Comparison of ENCODE assay signal across 6 cellular contexts in the genomic region with DNA sequence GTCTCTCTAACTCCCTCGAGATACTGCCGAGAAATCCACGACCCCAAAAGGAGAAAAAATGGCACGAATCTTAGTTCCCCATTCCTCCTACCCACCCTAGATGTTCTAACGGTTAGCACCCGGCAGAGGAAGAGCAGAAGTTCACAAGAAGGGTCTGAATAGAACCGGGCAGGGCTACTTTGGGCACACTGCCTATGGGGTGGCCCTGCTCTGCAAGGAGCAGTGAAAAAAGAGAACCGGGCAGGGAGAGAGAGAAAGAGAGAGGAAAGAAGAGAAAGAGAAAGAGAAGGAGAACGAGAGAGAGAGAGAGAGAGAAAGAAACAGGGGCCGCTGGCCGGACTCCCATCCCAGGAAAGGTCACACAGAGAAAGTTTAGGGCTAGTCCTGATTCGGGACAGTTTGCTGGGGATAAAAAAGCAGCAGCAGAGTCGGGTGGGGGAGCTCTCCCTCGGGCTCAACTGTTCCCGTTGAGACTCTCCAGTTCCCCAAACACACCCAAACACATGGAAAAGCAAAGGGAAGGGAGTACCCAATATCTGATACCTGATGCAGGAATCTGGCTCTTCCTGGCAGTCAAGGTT. TPM values are rescaled to one million over a fixed set of nuclear protein-coding genes. Genes with fewer than 3 reads are reported as not detected.
DNase-seq lines count a peak whose midpoint lies in the region; FAIRE-seq and TF ChIP-seq lines count a peak whose summit lies in the region.

No MANE protein-coding gene starts in this region.

- peak overlapping the region; percentile 64 to 81 (median 72) for H3K4me3 ChIP-seq in BLaER1 treated with 17β-estradiol and CSF1 and Interleukin-3, amounts not matched to agents 10 nM and 100 nM
- H3K4me3 ChIP-seq in fibroblast of pulmonary artery (replicated peaks; ENCODE audit: low read depth, low read length) (peak overlapping the region; percentile 83), subcutaneous abdominal adipose tissue (ENCODE audit: low read depth in 1 of 5, low read length in 5 of 5) (peak overlapping the region; percentile 74 to 95 (median 82))

- FAIRE-seq in GM12892 (lab: Jason Lieb, UNC) = no peak

- H3K4me1 ChIP-seq in BLaER1 treated with 17β-estradiol and CSF1 and Interleukin-3, amounts not matched to agents 10 nM and 100 nM = peaks cover 7 to 49% (median 15%) of the 10 kb centered on the region in 10 experiments; a peak in 19 of 20 replicates
- H3K4me1 ChIP-seq in subcutaneous abdominal adipose tissue (ENCODE audit: control insufficient read depth in 5 of 5, insufficient read depth in 5 of 5, low read length in 5 of 5) = peaks cover 3 to 29% (median 18%) of the 10 kb centered on the region in 5 donors

- peaks cover 0 to 15% (median 5%) of the 10 kb centered on the region in 11 experiments; a peak in 5 of 22 replicates for H3K9me3 ChIP-seq in BLaER1 treated with 17β-estradiol and CSF1 and Interleukin-3, amounts not matched to agents 10 nM and 100 nM (replicated peaks in 1 of 11)
- peaks cover 0 to 3% (median 0%) of the 10 kb centered on the region in 5 donors for H3K9me3 ChIP-seq in subcutaneous abdominal adipose tissue (ENCODE audit: control insufficient read depth in 5 of 5, low read length in 5 of 5)

- DNase-seq in NAMALWA (ENCODE audit: low spot score) (peak; percentile 59), fibroblast of pulmonary artery (ENCODE audit: low read depth) (no peak), GM12892 (ENCODE audit: insufficient read length) (no peak), GM13977 (ENCODE audit: low spot score) (no peak)

- in situ Hi-C loops in GM13977 (cut with MboI; ENCODE audit: low pct_unique_long_range_greater_than_20kb, low sequenced_read_pairs, unreplicated experiment) = no loop called here

- peaks cover 18 to 39% (median 31%) of the 10 kb centered on the region in 11 experiments for H3K36me3 ChIP-seq in BLaER1 treated with 17β-estradiol and CSF1 and Interleukin-3, amounts not matched to agents 10 nM and 100 nM
- H3K36me3 ChIP-seq in subcutaneous abdominal adipose tissue (ENCODE audit: control insufficient read depth in 5 of 5, insufficient read depth in 5 of 5, low read length in 5 of 5) = peaks cover 0 to 5% (median 4%) of the 10 kb centered on the region in 5 donors

- H3K4me2 ChIP-seq in BLaER1 treated with 17β-estradiol and CSF1 and Interleukin-3, amounts not matched to agents 10 nM and 100 nM = peak overlapping the region; percentile 46 to 81 (median 65)

- peak overlapping the region; percentile 81 to 97 (median 88) for H3K27ac ChIP-seq in BLaER1 treated with 17β-estradiol and CSF1 and Interleukin-3, amounts not matched to agents 10 nM and 100 nM
- peak overlapping the region; percentile 93 for H3K27ac ChIP-seq in subcutaneous abdominal adipose tissue (ENCODE audit: low read depth, low read length)

- TF ChIP-seq CTCF in fibroblast of pulmonary artery (IDR thresholded peaks at IDR 0.05; ENCODE audit: low read length, missing control alignments) = no peak
- TF ChIP-seq CTCF in GM13977 (IDR thresholded peaks at IDR 0.05; ENCODE audit: extremely low read depth, insufficient read depth, missing control alignments) = no peak

- peaks cover 0 to 21% (median 6%) of the 10 kb centered on the region in 11 experiments; a peak in 11 of 22 replicates for H4K20me1 ChIP-seq in BLaER1 treated with 17β-estradiol and CSF1 and Interleukin-3, amounts not matched to agents 10 nM and 100 nM

- H3K27me3 ChIP-seq in BLaER1 treated with 17β-estradiol and CSF1 and Interleukin-3, amounts not matched to agents 10 nM and 100 nM = no peaks in the 10 kb centered on the region
- peaks cover 0 to 5% (median 0%) of the 10 kb centered on the region in 5 donors for H3K27me3 ChIP-seq in subcutaneous abdominal adipose tissue (ENCODE audit: control insufficient read depth in 5 of 5, insufficient read depth in 4 of 5, low read length in 5 of 5)

- TF ChIP-seq POLR2A in GM12892 (IDR thresholded peaks at IDR 0.05; ENCODE audit: low read depth, low read length) = no peak

- H3K9ac ChIP-seq in BLaER1 treated with 17β-estradiol and CSF1 and Interleukin-3, amounts not matched to agents 10 nM and 100 nM = peak overlapping the region; percentile 83 to 95 (median 89)
- peak overlapping the region; percentile 72 to 86 (median 77) for H3K9ac ChIP-seq in subcutaneous abdominal adipose tissue (ENCODE audit: low read length in 5 of 5)

RNA-seq across cellular contexts. Expression of gene GLA, which starts 0.5 kb away (rescaled TPM):
- 28.2 TPM for polyA plus RNA-seq in GM12892 (2012; ENCODE audit: missing spikeins)

RNA-seq across cellular contexts. Expression of gene HNRNPH2, which starts 0.8 kb away (rescaled TPM):
- polyA plus RNA-seq in GM12892 (2012; ENCODE audit: missing spikeins) = 42.9 TPM

RNA-seq across cellular contexts. Expression of gene RPL36A, which starts 16.4 kb away (rescaled TPM):
- polyA plus RNA-seq in GM12892 (2012; ENCODE audit: missing spikeins) = 3,522 TPM

RNA-seq across cellular contexts. Expression of gene BTK, which starts 21.3 kb away (rescaled TPM):
- 102 TPM for polyA plus RNA-seq in GM12892 (2012; ENCODE audit: missing spikeins)

RNA-seq across cellular contexts. Expression of gene TIMM8A, which starts 58.7 kb away (rescaled TPM):
- 25.0 TPM for polyA plus RNA-seq in GM12892 (2012; ENCODE audit: missing spikeins)
